ENCODE assay signal across 16 cellular contexts in the genomic region with DNA sequence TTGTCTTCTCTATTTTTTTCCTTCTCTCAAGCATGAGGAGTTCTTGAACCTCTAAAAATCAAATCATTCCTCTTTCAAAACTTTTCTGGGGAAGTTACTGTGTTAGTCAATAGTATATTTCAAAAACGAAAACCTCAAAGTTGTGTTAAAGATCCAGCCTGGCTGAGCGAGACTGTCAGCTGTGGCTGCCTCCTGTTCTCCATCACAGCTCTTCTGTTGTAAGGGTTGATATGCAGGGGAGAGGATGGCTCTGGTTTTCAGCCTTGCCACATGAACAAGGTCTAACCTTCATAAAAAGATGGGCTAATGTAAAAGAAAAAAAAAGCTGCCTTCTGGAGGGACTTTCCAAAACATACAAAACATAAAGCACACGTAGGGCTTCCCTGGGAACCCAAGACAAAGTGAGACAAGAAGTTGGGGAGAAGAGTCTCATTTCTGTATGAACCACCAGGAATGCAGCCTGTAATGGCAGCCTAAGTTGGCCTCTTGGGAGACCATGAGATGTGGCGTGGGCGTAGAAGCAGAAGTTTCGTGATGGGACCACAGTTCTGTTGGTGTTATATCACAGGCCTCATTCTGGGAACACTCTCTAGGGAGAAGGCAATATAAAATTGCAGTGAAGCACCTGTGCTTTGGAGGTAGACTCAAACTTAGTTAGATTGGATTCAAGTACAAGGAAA.
"Had no signal": no experiment of that assay in that cellular context is flagged by ENCODE, and none has a peak within 500 bp of the region (broad histone marks: within the 10 kb centered on the region; RNA-seq: fewer than 3 reads in every experiment).

No MANE protein-coding gene starts in this region.

- H3K27ac ChIP-seq: epithelial cell of prostate, lower lobe of right lung, prostate gland, right lobe of liver, stomach, thoracic aorta had no signal

- H3K4me3 ChIP-seq: lower lobe of right lung, prostate gland, right lobe of liver, stomach, thoracic aorta had no signal

- H3K27me3 ChIP-seq: right lobe of liver, stomach had no signal

- DNase-seq: activated CD4-positive, alpha-beta T cell treated with anti-CD3 and anti-CD28 coated beads, Interleukin-2, amount 50 U/mL, for 1 hour; activated CD8-positive, alpha-beta memory T cell treated with anti-CD3 and anti-CD28 coated beads for 24 hours; activated naive CD4-positive, alpha-beta T cell; activated naive CD8-positive, alpha-beta T cell treated with anti-CD3 and anti-CD28 coated beads, Interleukin-2, amount 10 ng/mL, durations not matched to agents 7 days and 5 days; cerebellar nuclear complex; dermis blood vessel endothelial cell; foreskin melanocyte; immature natural killer cell; lower lobe of right lung; right lobe of liver; stomach had no signal

- H3K9me3 ChIP-seq: lower lobe of right lung, prostate gland, right lobe of liver, stomach, thoracic aorta had no signal

- H3K27ac Mint-ChIP-seq: activated naive CD8-positive, alpha-beta T cell treated with anti-CD3 and anti-CD28 coated beads, Interleukin-2, amount 10 ng/mL, durations not matched to agents 7 days and 5 days; brain; immature natural killer cell; nephron had no signal

- H3K4me3 Mint-ChIP-seq: activated naive CD8-positive, alpha-beta T cell treated with anti-CD3 and anti-CD28 coated beads, Interleukin-2, amount 10 ng/mL, durations not matched to agents 7 days and 5 days; brain; immature natural killer cell; nephron had no signal

- H3K4me1 Mint-ChIP-seq: activated naive CD8-positive, alpha-beta T cell treated with anti-CD3 and anti-CD28 coated beads, Interleukin-2, amount 10 ng/mL, durations not matched to agents 7 days and 5 days; brain had no signal

- ATAC-seq: lower lobe of right lung, right lobe of liver had no signal

- H3K36me3 Mint-ChIP-seq: activated naive CD8-positive, alpha-beta T cell treated with anti-CD3 and anti-CD28 coated beads, Interleukin-2, amount 10 ng/mL, durations not matched to agents 7 days and 5 days; brain; immature natural killer cell had no signal

- H3K4me1 ChIP-seq: lower lobe of right lung, prostate gland, right lobe of liver, stomach had no signal

- H3K9me3 Mint-ChIP-seq: activated naive CD8-positive, alpha-beta T cell treated with anti-CD3 and anti-CD28 coated beads, Interleukin-2, amount 10 ng/mL, durations not matched to agents 7 days and 5 days; brain; immature natural killer cell; nephron had no signal

- H3K36me3 ChIP-seq: lower lobe of right lung, prostate gland, right lobe of liver, stomach, thoracic aorta had no signal
